8 cellular contexts compared by ENCODE assay signal in genomic region chr6:89638320-89639195, GRCh38. TPM values are rescaled to one million over a fixed set of nuclear protein-coding genes. Genes with fewer than 3 reads are reported as not detected.
DNase-seq lines count a peak whose midpoint lies in the region; ATAC-seq and TF ChIP-seq lines count a peak whose summit lies in the region.

Gene LYRM2 (minus strand): TSS chr6:89638747. CDS start chr6:89638716, 31 bp downstream.

- H3K27me3 ChIP-seq in GM23338 (ENCODE audit: insufficient read depth) (no peaks in the 10 kb centered on the region), fibroblast of lung (ENCODE audit: control insufficient read depth, insufficient read depth, low read length) (no peaks in the 10 kb centered on the region)
- H3K27me3 ChIP-seq in naive thymus-derived CD4-positive, alpha-beta T cell (ENCODE audit: control insufficient read depth in 2 of 2, insufficient read depth in 2 of 2, low read length in 2 of 2), result no peaks in the 10 kb centered on the region

- H3K4me1 ChIP-seq in GM23338 (ENCODE audit: insufficient read depth) (peaks cover 6% of the 10 kb centered on the region), fibroblast of lung (ENCODE audit: control insufficient read depth, extremely low read depth, insufficient read depth, low read length) (peaks cover 3% of the 10 kb centered on the region)
- H3K4me1 ChIP-seq in naive thymus-derived CD4-positive, alpha-beta T cell (ENCODE audit: control insufficient read depth in 2 of 2, insufficient read depth in 2 of 2, low read length in 2 of 2), result peaks cover 9 to 15% of the 10 kb centered on the region in 2 donors

- CTCF ChIA-PET in naive thymus-derived CD4-positive, alpha-beta T cell (lab: Charles Lee), result interaction anchor here (0.5 to 1.1 kb wide), 3 partner anchors 14 to 966 kb away, joined by 3 to 4 read pairs (median 3); no protein-coding TSS in a partner anchor

- H3K27ac Mint-ChIP-seq in GM23338, result peak within 1 kb of the TSS; percentile 80
- peak within 1 kb of the TSS; percentile 96 to 99 (median 99) for H3K27ac Mint-ChIP-seq in naive thymus-derived CD4-positive, alpha-beta T cell
- peak within 1 kb of the TSS; percentile 99 for H3K27ac Mint-ChIP-seq in stimulated activated naive B cell treated with anti-CD40 and anti-IgM and Interleukin-4, amounts not matched to agents 10 μg/mL and 1 μg/mL and 100 μg/mL, for 72 hours

- H3K9me3 ChIP-seq in fibroblast of lung (ENCODE audit: control insufficient read depth, insufficient read depth, low read depth, low read length), result no peaks in the 10 kb centered on the region
- no peaks in the 10 kb centered on the region for H3K9me3 ChIP-seq in naive thymus-derived CD4-positive, alpha-beta T cell (ENCODE audit: control insufficient read depth in 2 of 3, low read length in 3 of 3)

- peak within 1 kb of the TSS; percentile 95 for H3K4me2 ChIP-seq in GM23338
- H3K4me2 ChIP-seq in fibroblast of lung (ENCODE audit: extremely low read depth, insufficient read depth, low read length), result peak within 1 kb of the TSS; percentile 55

- peak within 1 kb of the TSS; percentile 58 for H3K4me3 ChIP-seq in GM23338
- H3K4me3 ChIP-seq in fibroblast of lung (replicated peaks in 1 of 4; ENCODE audit: control extremely low read depth in 1 of 4, insufficient read depth in 1 of 4, low read depth in 3 of 4, low read length in 4 of 4), result peak within 1 kb of the TSS; percentile 57 to 94 (median 73)
- H3K4me3 ChIP-seq in naive thymus-derived CD4-positive, alpha-beta T cell (ENCODE audit: low read length), result peak within 1 kb of the TSS; percentile 99

- peak within 1 kb of the TSS; percentile 85 for H3K4me3 Mint-ChIP-seq in GM23338
- peak within 1 kb of the TSS; percentile 90 to 98 (median 94) for H3K4me3 Mint-ChIP-seq in naive thymus-derived CD4-positive, alpha-beta T cell
- peak within 1 kb of the TSS; percentile 87 to 96 for H3K4me3 Mint-ChIP-seq in stimulated activated naive B cell treated with anti-CD40 and anti-IgM and Interleukin-4, amounts not matched to agents 10 μg/mL and 1 μg/mL and 100 μg/mL, for 72 hours

- H3F3A ChIP-seq in GM23338 (replicated peaks; ENCODE audit: low read depth), result peaks cover 7% of the 10 kb centered on the region

- H3K27me3 Mint-ChIP-seq in GM23338 (ENCODE audit: insufficient read depth, low read depth, poor library complexity), result peaks cover 2% of the 10 kb centered on the region
- H3K27me3 Mint-ChIP-seq in naive thymus-derived CD4-positive, alpha-beta T cell, result peaks cover 0 to 3% (median 0%) of the 10 kb centered on the region in 5 donors
- H3K27me3 Mint-ChIP-seq in stimulated activated naive B cell treated with anti-CD40 and anti-IgM and Interleukin-4, amounts not matched to agents 10 μg/mL and 1 μg/mL and 100 μg/mL, for 72 hours, result no peaks in the 10 kb centered on the region

- H3K36me3 ChIP-seq in GM23338 (ENCODE audit: insufficient read depth), result peaks cover 17% of the 10 kb centered on the region
- H3K36me3 ChIP-seq in fibroblast of lung (ENCODE audit: control insufficient read depth, insufficient read depth, low read length), result peaks cover 2% of the 10 kb centered on the region
- H3K36me3 ChIP-seq in naive thymus-derived CD4-positive, alpha-beta T cell (ENCODE audit: control insufficient read depth in 2 of 3, insufficient read depth in 3 of 3, low read length in 3 of 3), result peaks cover 7 to 24% (median 7%) of the 10 kb centered on the region in 3 experiments

- peak; percentile 96 for ATAC-seq in GM23338
- peak; percentile 97 for ATAC-seq in naive thymus-derived CD4-positive, alpha-beta T cell
- ATAC-seq in stimulated activated naive B cell treated with anti-CD40 and anti-IgM and Interleukin-4, amounts not matched to agents 10 μg/mL and 1 μg/mL and 100 μg/mL, for 72 hours (replicated peaks), result peak; percentile 97

- H3K27ac ChIP-seq in GM23338 (ENCODE audit: low read depth), result peak within 1 kb of the TSS; percentile 91
- H3K27ac ChIP-seq in fibroblast of lung (ENCODE audit: insufficient read depth, low read length), result peak within 1 kb of the TSS; percentile 90
- peak within 1 kb of the TSS; percentile 91 for H3K27ac ChIP-seq in naive thymus-derived CD4-positive, alpha-beta T cell (ENCODE audit: low read depth, low read length)

- no peaks in the 10 kb centered on the region for H4K20me1 ChIP-seq in GM23338 (replicated peaks; ENCODE audit: insufficient read depth)
- no peaks in the 10 kb centered on the region for H4K20me1 ChIP-seq in fibroblast of lung (ENCODE audit: control insufficient read depth, extremely low read depth, insufficient read depth, low read length)

- H3K9me3 Mint-ChIP-seq in GM23338, result no peaks in the 10 kb centered on the region; the same call in 2 of the 3 replicates
- H3K9me3 Mint-ChIP-seq in naive thymus-derived CD4-positive, alpha-beta T cell, result peaks cover 0 to 4% (median 0%) of the 10 kb centered on the region in 11 donors
- H3K9me3 Mint-ChIP-seq in stimulated activated naive B cell treated with anti-CD40 and anti-IgM and Interleukin-4, amounts not matched to agents 10 μg/mL and 1 μg/mL and 100 μg/mL, for 72 hours, result no peaks in the 10 kb centered on the region

- H2AFZ ChIP-seq in GM23338 (peak within 1 kb of the TSS; percentile 74; the same call in 1 of the 2 replicates), fibroblast of lung (ENCODE audit: low read length) (peak within 1 kb of the TSS; percentile 97)

- no peaks in the 10 kb centered on the region for H3K9me2 ChIP-seq in GM23338 (ENCODE audit: insufficient read depth)

- peaks cover 7% of the 10 kb centered on the region; the same call in 1 of the 2 replicates for H3K79me2 ChIP-seq in GM23338 (replicated peaks; ENCODE audit: insufficient read depth)
- H3K79me2 ChIP-seq in fibroblast of lung (ENCODE audit: control insufficient read depth, insufficient read depth, low read length), result peaks cover 2% of the 10 kb centered on the region

- POLR2A ChIA-PET in naive thymus-derived CD4-positive, alpha-beta T cell (lab: Charles Lee), result interaction anchor here (0.7 to 1.6 kb wide), 15 partner anchors 9 to 969 kb away, joined by 3 to 5 read pairs (median 3); partner anchors contain the start of genes CASP8AP2, PNRC1 and RNGTT

- peaks cover 15% of the 10 kb centered on the region for H3K4me1 Mint-ChIP-seq in GM23338
- peaks cover 6 to 45% (median 27%) of the 10 kb centered on the region in 7 donors for H3K4me1 Mint-ChIP-seq in naive thymus-derived CD4-positive, alpha-beta T cell
- peaks cover 11 to 19% of the 10 kb centered on the region in 2 donors for H3K4me1 Mint-ChIP-seq in stimulated activated naive B cell treated with anti-CD40 and anti-IgM and Interleukin-4, amounts not matched to agents 10 μg/mL and 1 μg/mL and 100 μg/mL, for 72 hours

- TF ChIP-seq CTCF in GM23338 (conservative IDR thresholded peaks at IDR 0.05; ENCODE audit: low read depth in 2 of 2), result no peak
- TF ChIP-seq CTCF in fibroblast of lung (conservative IDR thresholded peaks at IDR 0.05 in 1 of 2, IDR thresholded peaks at IDR 0.05 in 1 of 2; ENCODE audit: low read depth in 1 of 2, low read length in 2 of 2), result no peak

- intact Hi-C loops in naive thymus-derived CD4-positive, alpha-beta T cell (cut with micrococcal nuclease), result loop anchor here (1.0 to 5.0 kb wide), 15 partner anchors 28 to 1936 kb away; partner anchors contain the start of genes ANKRD6 (in 2 of the 2), CASP8AP2 (in 2 of the 2), MAP3K7 (in 2 of the 2) and MDN1 (in 2 of the 2)

- H3K9ac ChIP-seq in fibroblast of lung (ENCODE audit: insufficient read depth, low read length), result peak within 1 kb of the TSS; percentile 88

- DNase-seq in Daoy (ENCODE audit: low read depth) (peak; percentile 94), GM23338 (ENCODE audit: low spot score) (peak; percentile 96), LHCN-M2 (ENCODE audit: low read depth) (peak; percentile 89), RPMI8226 (peak; percentile 93), fibroblast of lung (ENCODE audit: low read depth in 2 of 2) (peak; percentile 89 to 93)
- peak; percentile 81 for DNase-seq in activated T-helper 1 cell treated with anti-CD3 and anti-CD28 coated beads, Interleukin-2, amount 50 U/mL, for 16 hours (ENCODE audit: low read depth in 1 of 2, low spot score in 1 of 2)
- DNase-seq in naive thymus-derived CD4-positive, alpha-beta T cell, result peak; percentile 85 to 93 (median 91)
- DNase-seq in stimulated activated naive B cell treated with anti-CD40 and anti-IgM and Interleukin-4, amounts not matched to agents 10 μg/mL and 1 μg/mL and 100 μg/mL, for 72 hours, result peak; percentile 92

- H3K36me3 Mint-ChIP-seq in GM23338 (ENCODE audit: low read depth), result peaks cover 55% of the 10 kb centered on the region
- H3K36me3 Mint-ChIP-seq in naive thymus-derived CD4-positive, alpha-beta T cell, result peaks cover 6 to 40% (median 26%) of the 10 kb centered on the region in 5 donors
- peaks cover 28 to 51% of the 10 kb centered on the region in 2 donors for H3K36me3 Mint-ChIP-seq in stimulated activated naive B cell treated with anti-CD40 and anti-IgM and Interleukin-4, amounts not matched to agents 10 μg/mL and 1 μg/mL and 100 μg/mL, for 72 hours

TF ChIP-seq in GM23338, 12 proteins besides CTCF, POLR2A, EP300 and RAD21 (continues in another document):
- TF ChIP-seq, protein P1, sequence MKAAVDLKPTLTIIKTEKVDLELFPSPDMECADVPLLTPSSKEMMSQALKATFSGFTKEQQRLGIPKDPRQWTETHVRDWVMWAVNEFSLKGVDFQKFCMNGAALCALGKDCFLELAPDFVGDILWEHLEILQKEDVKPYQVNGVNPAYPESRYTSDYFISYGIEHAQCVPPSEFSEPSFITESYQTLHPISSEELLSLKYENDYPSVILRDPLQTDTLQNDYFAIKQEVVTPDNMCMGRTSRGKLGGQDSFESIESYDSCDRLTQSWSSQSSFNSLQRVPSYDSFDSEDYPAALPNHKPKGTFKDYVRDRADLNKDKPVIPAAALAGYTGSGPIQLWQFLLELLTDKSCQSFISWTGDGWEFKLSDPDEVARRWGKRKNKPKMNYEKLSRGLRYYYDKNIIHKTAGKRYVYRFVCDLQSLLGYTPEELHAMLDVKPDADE (IDR thresholded peaks at IDR 0.05), result peak; percentile 69; the same call in 1 of the 2 replicates
- peak; percentile 95 for TF ChIP-seq POLR2AphosphoS5 (IDR thresholded peaks at IDR 0.05; ENCODE audit: low read depth)
- TF ChIP-seq STAT1 (IDR thresholded peaks at IDR 0.05; ENCODE audit: unreplicated experiment), result no peak
- TF ChIP-seq CREB1 (CRISPR knock-in tag; IDR thresholded peaks at IDR 0.05; ENCODE audit: low read depth), result no peak; the same call in 1 of the 2 replicates

RNA-seq across cellular contexts. Expression of gene LYRM2, which starts in this region (rescaled TPM):
- 17.5 and 31.2 TPM in 2 replicates for total RNA-seq in Daoy (2014; rRNA removed; shearing (Covaris generic))
- 13.0 and 20.3 TPM in 2 replicates for total RNA-seq in GM23338 (2014; rRNA removed; shearing (Covaris generic))
- polyA plus RNA-seq in GM23338 (2016; fragmentation: Nextera tagmentation; extraction: Ambion mirVana) (48.9 and 67.3 TPM in 2 replicates), fibroblast of lung (57.4 and 66.1 TPM in 2 replicates)
- total RNA-seq in LHCN-M2 (2014; rRNA removed) (46.6 and 50.7 TPM in 2 replicates), fibroblast of lung (23.4 and 27.4 TPM in 2 replicates)
- polyA plus RNA-seq in LHCN-M2 (2012), result 20.9 TPM
- polyA plus RNA-seq in fibroblast of lung (2012), result 37.2 and 39.8 TPM in 2 replicates
- polyA minus RNA-seq in fibroblast of lung (ENCODE audit: low replicate concordance), result 2.0 and 5.2 TPM in 2 replicates
- 10 to 100 TPM; 18.1 to 40.7 (median 32.0) TPM for total RNA-seq in naive thymus-derived CD4-positive, alpha-beta T cell
- 10 to 100 TPM; 63.1 to 79.2 TPM for polyA plus RNA-seq in naive thymus-derived CD4-positive, alpha-beta T cell

Comparison
In these comparisons a context has a peak if more than half of its experiments do, and no peak if none do; other contexts are left out.
1. Peak in every context shown above with its lines: DNase-seq, ATAC-seq, H3K4me3 ChIP-seq and H3K27ac ChIP-seq.